Comparison of ENCODE assay signal across 11 cellular contexts in the genomic region with DNA sequence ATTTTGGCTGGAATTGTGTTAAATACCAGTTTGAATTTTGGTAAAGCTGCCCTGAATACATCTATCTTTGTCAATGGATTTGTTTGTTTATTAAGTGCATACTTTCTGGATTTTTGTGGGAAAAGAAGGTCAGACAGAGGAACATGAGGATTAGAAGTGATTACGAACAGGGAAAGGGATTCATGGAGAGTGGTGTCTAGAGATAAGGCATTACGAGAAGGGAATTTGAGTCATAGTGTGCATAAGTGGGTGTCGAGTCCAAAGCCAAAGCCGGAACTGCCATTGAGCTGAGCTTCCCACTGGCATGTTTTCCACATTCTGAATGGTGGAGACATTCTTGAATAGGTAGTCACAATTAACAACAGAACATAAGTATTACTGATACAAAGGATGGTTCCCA.
A peak's percentile ranks its signal among the peaks of the same experiment; 100 is the strongest.
DNase-seq lines count a peak whose midpoint lies in the region; ATAC-seq and TF ChIP-seq lines count a peak whose summit lies in the region.
"Had no signal": no experiment of that assay in that cellular context is flagged by ENCODE, and none has a peak within 500 bp of the region (broad histone marks: within the 10 kb centered on the region; RNA-seq: fewer than 3 reads in every experiment).

No MANE protein-coding gene starts in this region.

- peak; percentile 99 for DNase-seq in GM04503 (ENCODE audit: low read depth)
- peak; percentile 98 for DNase-seq in fibroblast of villous mesenchyme (ENCODE audit: low read depth)
- peak; percentile 100 for DNase-seq in retinal pigment epithelial cell (ENCODE audit: low read depth)
- DNase-seq in stimulated activated naive CD8-positive, alpha-beta T cell treated with anti-CD3 and anti-CD28 coated beads, Interleukin-15, Interleukin-2, amounts not matched to agents 100 U/mL and 50 U/mL, for 24 hours = no peak
- DNase-seq in activated T-cell treated with anti-CD3 and anti-CD28 coated beads for 4 hours = no peak
- no peak for DNase-seq in neuronal stem cell (ENCODE audit: low spot score)
- DNase-seq: activated CD4-positive, alpha-beta T cell treated with anti-CD3 and anti-CD28 coated beads, Interleukin-2, amount 50 U/mL, for 48 hours; right lobe of liver; stimulated activated naive B cell treated with anti-CD40 and anti-IgM and Interleukin-4, amounts not matched to agents 10 μg/mL and 1 μg/mL and 100 μg/mL, for 72 hours had no signal

- H3K9me3 ChIP-seq in neuronal stem cell (replicated peaks in 1 of 2; ENCODE audit: control insufficient read depth in 2 of 2, insufficient read depth in 1 of 2, low read depth in 1 of 2, low read length in 2 of 2) = no peaks in the 10 kb centered on the region
- H3K9me3 ChIP-seq: right lobe of liver had no signal

- no peak overlapping the region for H3K18ac ChIP-seq in neuronal stem cell (ENCODE audit: low read length)

- no peak overlapping the region for H2AK5ac ChIP-seq in neuronal stem cell (ENCODE audit: low read depth, low read length)

- no peak overlapping the region for H3K23ac ChIP-seq in neuronal stem cell (ENCODE audit: low read depth, low read length, poor library complexity)

- H2BK12ac ChIP-seq in neuronal stem cell (ENCODE audit: low read length) = no peak overlapping the region

- no peak overlapping the region for H3K27ac ChIP-seq in neuronal stem cell (replicated peaks; ENCODE audit: low read length)
- H3K27ac ChIP-seq: right lobe of liver had no signal

- no peak for TF ChIP-seq CTCF in fibroblast of villous mesenchyme (IDR thresholded peaks at IDR 0.05; ENCODE audit: insufficient read depth, low read depth, low read length)
- TF ChIP-seq CTCF in retinal pigment epithelial cell (conservative IDR thresholded peaks at IDR 0.05; ENCODE audit: low read depth, low read length) = no peak

- H3K4me3 ChIP-seq in fibroblast of villous mesenchyme (ENCODE audit: low read depth, low read length) = no peak overlapping the region
- H3K4me3 ChIP-seq in retinal pigment epithelial cell (ENCODE audit: low read length) = no peak overlapping the region
- H3K4me3 ChIP-seq in neuronal stem cell (ENCODE audit: low read length in 2 of 2) = no peak overlapping the region
- H3K4me3 ChIP-seq: right lobe of liver had no signal

- no peak overlapping the region for H2BK5ac ChIP-seq in neuronal stem cell (ENCODE audit: low read length)

- H2BK15ac ChIP-seq in neuronal stem cell (ENCODE audit: low read length) = no peak overlapping the region

- no peak overlapping the region for H4K8ac ChIP-seq in neuronal stem cell (ENCODE audit: low read depth, low read length)

- H3K4ac ChIP-seq in neuronal stem cell (ENCODE audit: low read length) = no peak overlapping the region

- H3K9ac ChIP-seq in neuronal stem cell (ENCODE audit: low read depth, low read length, poor library complexity) = no peak overlapping the region

- H4K91ac ChIP-seq in neuronal stem cell (ENCODE audit: low read depth, low read length, poor library complexity) = no peak overlapping the region

- H2AFZ ChIP-seq in neuronal stem cell (ENCODE audit: low read length) = no peak overlapping the region

- H2BK120ac ChIP-seq in neuronal stem cell (ENCODE audit: low read depth, low read length) = no peak overlapping the region

- H3K4me1 ChIP-seq in neuronal stem cell (ENCODE audit: control insufficient read depth in 2 of 2, insufficient read depth in 1 of 2, low read depth in 1 of 2, low read length in 2 of 2) = peaks cover 0 to 2% of the 10 kb centered on the region in 2 donors
- H3K4me1 ChIP-seq: right lobe of liver had no signal

- WGBS in neuronal stem cell (ENCODE audit: extremely low coverage in 2 of 2, insufficient read length in 2 of 2, insufficient replicate concordance in 1 of 2), 2 donors = no CpG with 5 or more reads among the region's 4 CpGs

- H3K14ac ChIP-seq in neuronal stem cell (ENCODE audit: low read length) = no peak overlapping the region

- ATAC-seq in SK-N-SH treated with all-trans-retinoic acid at 6 μM for 48 hours (peak; percentile 96), GM21381 (IDR thresholded peaks at IDR 0.05; ENCODE audit: unreplicated experiment) (no peak)
- no peak for ATAC-seq in stimulated activated naive CD8-positive, alpha-beta T cell treated with anti-CD3 and anti-CD28 coated beads, Interleukin-15, Interleukin-2, amounts not matched to agents 100 U/mL and 50 U/mL, for 24 hours
- ATAC-seq: stimulated activated naive B cell treated with anti-CD40 and anti-IgM and Interleukin-4, amounts not matched to agents 10 μg/mL and 1 μg/mL and 100 μg/mL, for 72 hours had no signal

- peaks cover 0 to 64% (median 0%) of the 10 kb centered on the region in 3 experiments for H3K27me3 ChIP-seq in neuronal stem cell (ENCODE audit: control insufficient read depth in 3 of 3, insufficient read depth in 3 of 3, low read depth in 1 of 3, low read length in 3 of 3)
- H3K27me3 ChIP-seq: right lobe of liver had no signal

- H3K36me3 ChIP-seq in neuronal stem cell (replicated peaks in 1 of 2; ENCODE audit: control insufficient read depth in 2 of 2, insufficient read depth in 2 of 2, low read length in 2 of 2) = no peaks in the 10 kb centered on the region
- H3K36me3 ChIP-seq: right lobe of liver had no signal

- no peak overlapping the region for H3K4me2 ChIP-seq in neuronal stem cell (ENCODE audit: insufficient read depth, low read length, poor library complexity, severe bottlenecking)

- no peaks in the 10 kb centered on the region for H3K79me1 ChIP-seq in neuronal stem cell (ENCODE audit: low read depth, low read length)

TF ChIP-seq in SK-N-SH treated with all-trans-retinoic acid at 6 μM for 48 hours, 23 proteins besides CTCF, POLR2A, EP300 and RAD21:
- TF ChIP-seq RARB (CRISPR knock-in tag; IDR thresholded peaks at IDR 0.05) (no peak), OSR1 (CRISPR knock-in tag; IDR thresholded peaks at IDR 0.05) (no peak), ZFP30 (CRISPR knock-in tag; IDR thresholded peaks at IDR 0.05) (no peak), ZC3H10 (CRISPR knock-in tag; IDR thresholded peaks at IDR 0.05) (no peak), TOX (CRISPR knock-in tag; IDR thresholded peaks at IDR 0.05; ENCODE audit: borderline replicate concordance) (peak; percentile 33; the same call in 1 of the 2 replicates), CSDC2 (CRISPR knock-in tag; IDR thresholded peaks at IDR 0.05) (no peak)

Comparison
In these comparisons a context has a peak if more than half of its experiments do, and no peak if none do; other contexts are left out.
1. DNase-seq: peak in GM04503 (single experiment), fibroblast of villous mesenchyme (single experiment) and retinal pigment epithelial cell (single experiment); none in stimulated activated naive CD8-positive, alpha-beta T cell treated with anti-CD3 and anti-CD28 coated beads, Interleukin-15, Interleukin-2, amounts not matched to agents 100 U/mL and 50 U/mL, for 24 hours (single experiment), activated T-cell treated with anti-CD3 and anti-CD28 coated beads for 4 hours (single experiment) and neuronal stem cell (single experiment).